17 cellular contexts compared by ENCODE assay signal in genomic region chr3:152097770-152098169, GRCh38.
A peak's percentile ranks its signal among the peaks of the same experiment; 100 is the strongest.
DNase-seq lines count a peak whose midpoint lies in the region; ATAC-seq and TF ChIP-seq lines count a peak whose summit lies in the region.
"Had no signal": no experiment of that assay in that cellular context is flagged by ENCODE, and none has a peak within 500 bp of the region (broad histone marks: within the 10 kb centered on the region; RNA-seq: fewer than 3 reads in every experiment).

No MANE protein-coding gene starts in this region.

- no peaks in the 10 kb centered on the region for H3K36me3 ChIP-seq in esophagus muscularis mucosa
- H3K36me3 ChIP-seq in muscle layer of colon (ENCODE audit: insufficient read depth, low read length) = no peaks in the 10 kb centered on the region
- H3K36me3 ChIP-seq: SJSA1 had no signal

- H3K27ac ChIP-seq in esophagus muscularis mucosa (replicated peaks in 1 of 4) (peak overlapping the region in 3 of 4 donors; percentile 60 to 66 (median 64)), muscle layer of colon (ENCODE audit: low read depth, low read length) (peak overlapping the region; percentile 64)
- H3K27ac ChIP-seq: SJSA1 had no signal

- peak; percentile 43; the same call in 1 of the 3 replicates for ATAC-seq in SK-N-SH treated with all-trans-retinoic acid at 6 μM for 48 hours
- ATAC-seq: PC-3 had no signal

- 93% methylated on average over 3 of the region's 3 CpGs for WGBS in esophagus muscularis mucosa

- TF ChIP-seq EP300 in esophagus muscularis mucosa (IDR thresholded peaks at IDR 0.05) = no peak

- H3K9me3 ChIP-seq in esophagus muscularis mucosa (no peaks in the 10 kb centered on the region), muscle layer of colon (ENCODE audit: low read length) (no peaks in the 10 kb centered on the region)
- H3K9me3 ChIP-seq: SJSA1 had no signal

- TF ChIP-seq POLR2A in esophagus muscularis mucosa (IDR thresholded peaks at IDR 0.05; ENCODE audit: low read depth) = no peak

- H3K4me3 ChIP-seq in esophagus muscularis mucosa = no peak overlapping the region
- no peak overlapping the region for H3K4me3 ChIP-seq in muscle layer of colon (ENCODE audit: low read depth in 1 of 2, low read length in 2 of 2)
- H3K4me3 ChIP-seq: SJSA1 had no signal

- DNase-seq in GF-D8 (lab: John Stamatoyannopoulos, UW) = peak; percentile 33
- DNase-seq in esophagus muscularis mucosa (ENCODE audit: extremely low spot score) = no peak
- DNase-seq in DMS53 treated with DMSO at 0.1 percent for 48 hours (lab: John Stamatoyannopoulos, UW; ENCODE audit: unreplicated experiment) = no peak
- DNase-seq in COLO829 (ENCODE audit: low spot score) = no peak
- DNase-seq in ecto neural progenitor cell (ENCODE audit: low spot score) = no peak
- no peak for DNase-seq in NCI-H1092 (lab: John Stamatoyannopoulos, UW)
- DNase-seq: AML-193, DMS79 treated with DMSO at 0.1 percent for 48 hours, HCEC 1CT, NCI-H1092 treated with DMSO at 0.1 percent for 48 hours, NCI-H1694, NCI-H345, NCI-H526 treated with DMSO at 0.1 percent for 48 hours, PC-3 had no signal

- H3K9ac ChIP-seq in muscle layer of colon (ENCODE audit: low read length) = no peak overlapping the region

- H3K27me3 ChIP-seq in esophagus muscularis mucosa = no peaks in the 10 kb centered on the region
- H3K27me3 ChIP-seq in muscle layer of colon (ENCODE audit: control insufficient read depth in 1 of 2, insufficient read depth in 2 of 2, low read length in 2 of 2) = no peaks in the 10 kb centered on the region
- H3K27me3 ChIP-seq: SJSA1 had no signal

- intact Hi-C loops in esophagus muscularis mucosa (cut with DNase I) = no loop called here

- H3K4me1 ChIP-seq in esophagus muscularis mucosa (peaks cover 0 to 30% (median 13%) of the 10 kb centered on the region in 4 donors), muscle layer of colon (ENCODE audit: insufficient read depth, low read length) (peaks cover 23% of the 10 kb centered on the region)
- H3K4me1 ChIP-seq: SJSA1 had no signal

- no peak for TF ChIP-seq CTCF in esophagus muscularis mucosa (IDR thresholded peaks at IDR 0.05)

TF ChIP-seq in SK-N-SH treated with all-trans-retinoic acid at 6 μM for 48 hours, 23 proteins besides CTCF, POLR2A, EP300 and RAD21:
- TF ChIP-seq ZC3H10 (CRISPR knock-in tag; IDR thresholded peaks at IDR 0.05) = no peak
